8 cellular contexts compared by ENCODE assay signal in the genomic region with DNA sequence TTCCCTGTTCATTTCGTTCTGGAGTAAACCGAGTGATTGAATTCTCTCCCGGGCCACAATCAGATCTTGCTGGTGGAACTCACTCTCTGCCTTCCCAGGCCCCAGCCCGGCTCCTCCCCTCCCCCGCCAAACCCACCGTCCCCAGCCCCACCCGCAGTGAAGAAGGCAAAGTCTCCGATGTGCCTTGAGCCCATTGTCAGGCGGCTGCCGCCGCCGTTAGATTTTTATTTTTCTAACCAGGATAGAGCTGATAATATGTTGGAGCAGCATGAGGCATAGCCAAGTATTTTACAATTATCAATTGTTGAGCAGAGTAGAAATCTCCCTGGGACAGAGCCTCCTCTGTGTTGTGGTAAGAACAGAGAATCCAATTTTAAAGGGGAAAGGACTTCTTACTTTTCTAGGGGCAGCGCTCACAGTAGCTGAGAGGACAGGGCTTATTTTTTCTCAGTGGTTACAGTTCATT. TPM values are rescaled to one million over a fixed set of nuclear protein-coding genes. Genes with fewer than 3 reads are reported as not detected.
A peak's percentile ranks its signal among the peaks of the same experiment; 100 is the strongest.
DNase-seq lines count a peak whose midpoint lies in the region; ATAC-seq, FAIRE-seq and TF ChIP-seq lines count a peak whose summit lies in the region.

No MANE protein-coding gene starts in this region.

- H3K36me3 ChIP-seq in iPS-15b (ENCODE audit: control insufficient read depth, insufficient read depth, low read length) (peaks cover 5% of the 10 kb centered on the region), small intestine (ENCODE audit: control insufficient read depth in 2 of 2, insufficient read depth in 2 of 2, low read length in 2 of 2) (no peaks in the 10 kb centered on the region)

- no peaks in the 10 kb centered on the region for H3K9me3 Mint-ChIP-seq in activated naive CD8-positive, alpha-beta T cell treated with anti-CD3 and anti-CD28 coated beads, Interleukin-2, amount 50 U/mL, for 24 hours

- no peak for ATAC-seq in activated naive CD8-positive, alpha-beta T cell treated with anti-CD3 and anti-CD28 coated beads, Interleukin-2, amount 50 U/mL, for 24 hours
- no peak for ATAC-seq in HG02763 (IDR thresholded peaks at IDR 0.05; ENCODE audit: unreplicated experiment)
- ATAC-seq in GM18505 (IDR thresholded peaks at IDR 0.05; ENCODE audit: unreplicated experiment): no peak

- FAIRE-seq in small intestine (lab: Jason Lieb, UNC): no peak

- peak overlapping the region; percentile 91 for H3K4me3 Mint-ChIP-seq in activated naive CD8-positive, alpha-beta T cell treated with anti-CD3 and anti-CD28 coated beads, Interleukin-2, amount 50 U/mL, for 24 hours

- H3K4me3 ChIP-seq in iPS-15b (ENCODE audit: low read depth, low read length) (peak overlapping the region; percentile 95), small intestine (ENCODE audit: low read depth in 1 of 2, low read length in 2 of 2) (peak overlapping the region; percentile 19 to 59)

- TF ChIP-seq POLR2A in GM18505 (IDR thresholded peaks at IDR 0.05; ENCODE audit: borderline replicate concordance, extremely low read depth, insufficient read depth, insufficient read length): no peak

- H3K27ac Mint-ChIP-seq in activated naive CD8-positive, alpha-beta T cell treated with anti-CD3 and anti-CD28 coated beads, Interleukin-2, amount 50 U/mL, for 24 hours: peak overlapping the region; percentile 94

- no peak overlapping the region for H3K27ac ChIP-seq in small intestine (ENCODE audit: low read depth in 1 of 2, low read length in 1 of 2)

- 5 to 9% (median 6%) methylated on average over 12 to 13 of the region's 13 CpGs for WGBS in small intestine, 3 donors

- peak; percentile 93 for DNase-seq in COLO829 (ENCODE audit: low spot score)
- DNase-seq in KBM-7: peak; percentile 42
- no peak for DNase-seq in activated naive CD8-positive, alpha-beta T cell treated with anti-CD3 and anti-CD28 coated beads, Interleukin-2, amount 50 U/mL, for 24 hours
- DNase-seq in small intestine: peak; percentile 11
- no peak for DNase-seq in posterior vena cava (ENCODE audit: low spot score)

- H3K4me1 Mint-ChIP-seq in activated naive CD8-positive, alpha-beta T cell treated with anti-CD3 and anti-CD28 coated beads, Interleukin-2, amount 50 U/mL, for 24 hours: peaks cover 38% of the 10 kb centered on the region

- H3K9ac ChIP-seq in iPS-15b (ENCODE audit: low read depth, low read length): peak overlapping the region; percentile 96

- no peaks in the 10 kb centered on the region for H3K27me3 Mint-ChIP-seq in activated naive CD8-positive, alpha-beta T cell treated with anti-CD3 and anti-CD28 coated beads, Interleukin-2, amount 50 U/mL, for 24 hours

- H3K9me3 ChIP-seq in iPS-15b (ENCODE audit: control insufficient read depth, insufficient read depth, low read length) (no peaks in the 10 kb centered on the region), small intestine (ENCODE audit: control insufficient read depth, low read depth) (no peaks in the 10 kb centered on the region)

- H3K4me1 ChIP-seq in iPS-15b (ENCODE audit: control insufficient read depth, insufficient read depth, low read length) (peaks cover 10% of the 10 kb centered on the region), small intestine (ENCODE audit: control insufficient read depth in 2 of 2, insufficient read depth in 1 of 2, low read depth in 1 of 2, low read length in 1 of 2) (peaks cover 0 to 3% of the 10 kb centered on the region in 2 donors)

- peaks cover 37% of the 10 kb centered on the region for H3K36me3 Mint-ChIP-seq in activated naive CD8-positive, alpha-beta T cell treated with anti-CD3 and anti-CD28 coated beads, Interleukin-2, amount 50 U/mL, for 24 hours (ENCODE audit: low read depth)

- in situ Hi-C loops in KBM-7 (cut with MboI; ENCODE audit: low pct_unique_long_range_greater_than_20kb, low sequenced_read_pairs): no loop called here

- H3K27me3 ChIP-seq in iPS-15b (ENCODE audit: control insufficient read depth, insufficient read depth, low read length): peaks cover 4% of the 10 kb centered on the region
- H3K27me3 ChIP-seq in small intestine (ENCODE audit: control insufficient read depth in 2 of 2, insufficient read depth in 2 of 2, low read length in 2 of 2): peaks cover 0 to 3% of the 10 kb centered on the region in 2 donors

- intact Hi-C loops in posterior vena cava (cut with DNase I): no loop called here

RNA-seq across cellular contexts. Expression of a gene that starts 1.2 kb away (rescaled TPM):
- 100 to 1,000 TPM in 1 of 3 donors, 1 to 10 TPM in 2; 1.8 to 101 (median 3.0) TPM for polyA plus RNA-seq in small intestine
- 10 to 100 TPM in 1 of 2 donors, 1 to 10 TPM in 1; 2.5 to 18.6 TPM for total RNA-seq in posterior vena cava

Comparison
In these comparisons a context has a peak if more than half of its experiments do, and no peak if none do; other contexts are left out.
1. DNase-seq: peak in COLO829 (single experiment), KBM-7 (single experiment) and small intestine (single experiment); none in activated naive CD8-positive, alpha-beta T cell treated with anti-CD3 and anti-CD28 coated beads, Interleukin-2, amount 50 U/mL, for 24 hours (single experiment) and posterior vena cava (single experiment).